Comparison of ENCODE assay signal across 2 cellular contexts in the genomic region with DNA sequence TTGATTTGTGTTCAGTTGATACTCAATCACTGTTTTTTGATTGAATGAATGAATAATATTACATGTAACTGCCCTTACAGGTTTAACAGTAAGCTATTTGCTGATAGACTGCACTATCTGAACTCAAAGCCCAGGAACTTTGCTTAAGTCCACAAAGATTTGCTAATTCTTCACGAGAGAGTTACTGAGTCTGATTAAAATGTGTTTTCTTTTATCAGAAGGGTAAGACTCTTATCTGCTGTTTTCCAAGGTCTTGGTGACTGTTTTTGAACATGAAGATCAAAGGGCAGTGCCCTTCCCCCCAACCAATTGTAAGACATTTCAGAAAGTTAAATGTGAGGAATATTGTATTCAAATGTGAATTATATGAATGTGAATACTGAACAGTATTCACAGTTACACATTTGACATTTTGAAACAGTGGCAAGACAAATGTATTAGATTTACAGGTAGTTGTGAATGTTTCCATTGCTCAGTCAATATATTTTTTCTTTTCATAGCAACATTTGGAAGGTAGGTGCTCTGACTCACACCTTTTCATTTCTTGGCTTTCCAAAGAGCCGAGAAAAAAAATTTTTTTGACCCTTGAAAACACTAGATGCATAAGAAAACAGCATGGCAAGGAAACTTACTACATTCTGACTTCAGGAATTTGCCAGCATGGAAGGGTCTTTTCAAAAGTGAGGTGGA.
TF ChIP-seq lines count a peak whose summit lies in the region.

No MANE protein-coding gene starts in this region.

TF ChIP-seq in HCT116, 20 proteins besides CTCF, POLR2A, EP300 and RAD21:
- TF ChIP-seq TCF7L2 (IDR thresholded peaks at IDR 0.05; ENCODE audit: borderline replicate concordance, extremely low read depth, insufficient read depth, insufficient read length): peak; percentile 99
- no peak for TF ChIP-seq SIN3A (IDR thresholded peaks at IDR 0.05; ENCODE audit: low read depth)

TF ChIP-seq in HepG2, 621 proteins besides CTCF, POLR2A, EP300 and RAD21 (continues in another document):
- TF ChIP-seq HMG20A (CRISPR knock-in tag; IDR thresholded peaks at IDR 0.05; ENCODE audit: borderline replicate concordance): peak; percentile 40; the same call in 1 of the 2 replicates
- TF ChIP-seq ZC3H13 (CRISPR knock-in tag; IDR thresholded peaks at IDR 0.05): no peak
- TF ChIP-seq MAF1 (CRISPR knock-in tag; IDR thresholded peaks at IDR 0.05; ENCODE audit: borderline replicate concordance): no peak
- 0 out of 2 replicates have a peak, but pooled peaks have one; percentile 38 for TF ChIP-seq TCF7L2 (IDR thresholded peaks at IDR 0.05; ENCODE audit: low read depth, low read length)
- TF ChIP-seq SNAPC2 (CRISPR knock-in tag; IDR thresholded peaks at IDR 0.05): no peak
- TF ChIP-seq ZNF788 (CRISPR knock-in tag; IDR thresholded peaks at IDR 0.05; ENCODE audit: borderline replicate concordance): no peak
- no peak for TF ChIP-seq ZNF607 (CRISPR knock-in tag; IDR thresholded peaks at IDR 0.05; ENCODE audit: borderline replicate concordance)
- no peak for TF ChIP-seq ZNF33B (CRISPR knock-in tag; IDR thresholded peaks at IDR 0.05)
- TF ChIP-seq HIVEP1 (CRISPR knock-in tag; IDR thresholded peaks at IDR 0.05): no peak
- TF ChIP-seq, protein P1, sequence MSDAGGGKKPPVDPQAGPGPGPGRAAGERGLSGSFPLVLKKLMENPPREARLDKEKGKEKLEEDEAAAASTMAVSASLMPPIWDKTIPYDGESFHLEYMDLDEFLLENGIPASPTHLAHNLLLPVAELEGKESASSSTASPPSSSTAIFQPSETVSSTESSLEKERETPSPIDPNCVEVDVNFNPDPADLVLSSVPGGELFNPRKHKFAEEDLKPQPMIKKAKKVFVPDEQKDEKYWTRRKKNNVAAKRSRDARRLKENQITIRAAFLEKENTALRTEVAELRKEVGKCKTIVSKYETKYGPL (CRISPR knock-in tag; IDR thresholded peaks at IDR 0.05): no peak
- no peak for TF ChIP-seq NBN (conservative IDR thresholded peaks at IDR 0.05)
- TF ChIP-seq HOXA9 (CRISPR knock-in tag; IDR thresholded peaks at IDR 0.05; ENCODE audit: borderline replicate concordance): no peak
- TF ChIP-seq, protein P2, sequence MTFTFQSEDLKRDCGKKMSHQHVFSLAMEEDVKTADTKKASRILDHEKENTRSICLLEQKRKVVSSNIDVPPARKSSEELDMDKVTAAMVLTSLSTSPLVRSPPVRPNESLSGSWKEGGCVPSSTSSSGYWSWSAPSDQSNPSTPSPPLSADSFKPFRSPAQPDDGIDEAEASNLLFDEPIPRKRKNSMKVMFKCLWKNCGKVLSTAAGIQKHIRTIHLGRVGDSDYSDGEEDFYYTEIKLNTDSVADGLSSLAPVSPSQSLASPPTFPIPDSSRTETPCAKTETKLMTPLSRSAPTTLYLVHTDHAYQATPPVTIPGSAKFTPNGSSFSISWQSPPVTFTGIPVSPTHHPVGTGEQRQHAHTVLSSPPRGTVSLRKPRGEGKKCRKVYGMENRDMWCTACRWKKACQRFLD (CRISPR knock-in tag; IDR thresholded peaks at IDR 0.05; ENCODE audit: borderline replicate concordance): no peak
- no peak for TF ChIP-seq REPIN1 (CRISPR knock-in tag; IDR thresholded peaks at IDR 0.05; ENCODE audit: borderline replicate concordance, low read depth)
- TF ChIP-seq, protein P3, sequence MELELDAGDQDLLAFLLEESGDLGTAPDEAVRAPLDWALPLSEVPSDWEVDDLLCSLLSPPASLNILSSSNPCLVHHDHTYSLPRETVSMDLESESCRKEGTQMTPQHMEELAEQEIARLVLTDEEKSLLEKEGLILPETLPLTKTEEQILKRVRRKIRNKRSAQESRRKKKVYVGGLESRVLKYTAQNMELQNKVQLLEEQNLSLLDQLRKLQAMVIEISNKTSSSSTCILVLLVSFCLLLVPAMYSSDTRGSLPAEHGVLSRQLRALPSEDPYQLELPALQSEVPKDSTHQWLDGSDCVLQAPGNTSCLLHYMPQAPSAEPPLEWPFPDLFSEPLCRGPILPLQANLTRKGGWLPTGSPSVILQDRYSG (CRISPR knock-in tag; IDR thresholded peaks at IDR 0.05): no peak
- TF ChIP-seq NCOA5 (CRISPR knock-in tag; IDR thresholded peaks at IDR 0.05): no peak
- TF ChIP-seq, protein P4, sequence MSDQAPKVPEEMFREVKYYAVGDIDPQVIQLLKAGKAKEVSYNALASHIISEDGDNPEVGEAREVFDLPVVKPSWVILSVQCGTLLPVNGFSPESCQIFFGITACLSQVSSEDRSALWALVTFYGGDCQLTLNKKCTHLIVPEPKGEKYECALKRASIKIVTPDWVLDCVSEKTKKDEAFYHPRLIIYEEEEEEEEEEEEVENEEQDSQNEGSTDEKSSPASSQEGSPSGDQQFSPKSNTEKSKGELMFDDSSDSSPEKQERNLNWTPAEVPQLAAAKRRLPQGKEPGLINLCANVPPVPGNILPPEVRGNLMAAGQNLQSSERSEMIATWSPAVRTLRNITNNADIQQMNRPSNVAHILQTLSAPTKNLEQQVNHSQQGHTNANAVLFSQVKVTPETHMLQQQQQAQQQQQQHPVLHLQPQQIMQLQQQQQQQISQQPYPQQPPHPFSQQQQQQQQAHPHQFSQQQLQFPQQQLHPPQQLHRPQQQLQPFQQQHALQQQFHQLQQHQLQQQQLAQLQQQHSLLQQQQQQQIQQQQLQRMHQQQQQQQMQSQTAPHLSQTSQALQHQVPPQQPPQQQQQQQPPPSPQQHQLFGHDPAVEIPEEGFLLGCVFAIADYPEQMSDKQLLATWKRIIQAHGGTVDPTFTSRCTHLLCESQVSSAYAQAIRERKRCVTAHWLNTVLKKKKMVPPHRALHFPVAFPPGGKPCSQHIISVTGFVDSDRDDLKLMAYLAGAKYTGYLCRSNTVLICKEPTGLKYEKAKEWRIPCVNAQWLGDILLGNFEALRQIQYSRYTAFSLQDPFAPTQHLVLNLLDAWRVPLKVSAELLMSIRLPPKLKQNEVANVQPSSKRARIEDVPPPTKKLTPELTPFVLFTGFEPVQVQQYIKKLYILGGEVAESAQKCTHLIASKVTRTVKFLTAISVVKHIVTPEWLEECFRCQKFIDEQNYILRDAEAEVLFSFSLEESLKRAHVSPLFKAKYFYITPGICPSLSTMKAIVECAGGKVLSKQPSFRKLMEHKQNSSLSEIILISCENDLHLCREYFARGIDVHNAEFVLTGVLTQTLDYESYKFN (CRISPR knock-in tag; conservative IDR thresholded peaks at IDR 0.05): peak; percentile 68
- TF ChIP-seq ZMYM2 (CRISPR knock-in tag; IDR thresholded peaks at IDR 0.05): no peak
- TF ChIP-seq HCFC1 (IDR thresholded peaks at IDR 0.05; ENCODE audit: low read depth, low read length): no peak
- TF ChIP-seq, protein P5, sequence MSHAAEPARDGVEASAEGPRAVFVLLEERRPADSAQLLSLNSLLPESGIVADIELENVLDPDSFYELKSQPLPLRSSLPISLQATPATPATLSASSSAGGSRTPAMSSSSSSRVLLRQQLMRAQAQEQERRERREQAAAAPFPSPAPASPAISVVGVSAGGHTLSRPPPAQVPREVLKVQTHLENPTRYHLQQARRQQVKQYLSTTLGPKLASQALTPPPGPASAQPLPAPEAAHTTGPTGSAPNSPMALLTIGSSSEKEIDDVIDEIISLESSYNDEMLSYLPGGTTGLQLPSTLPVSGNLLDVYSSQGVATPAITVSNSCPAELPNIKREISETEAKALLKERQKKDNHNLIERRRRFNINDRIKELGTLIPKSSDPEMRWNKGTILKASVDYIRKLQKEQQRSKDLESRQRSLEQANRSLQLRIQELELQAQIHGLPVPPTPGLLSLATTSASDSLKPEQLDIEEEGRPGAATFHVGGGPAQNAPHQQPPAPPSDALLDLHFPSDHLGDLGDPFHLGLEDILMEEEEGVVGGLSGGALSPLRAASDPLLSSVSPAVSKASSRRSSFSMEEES (CRISPR knock-in tag; IDR thresholded peaks at IDR 0.05): no peak
- TF ChIP-seq ZBTB7B (CRISPR knock-in tag; IDR thresholded peaks at IDR 0.05): 0 out of 2 replicates have a peak, but pooled peaks have one; percentile 9
- no peak for TF ChIP-seq KDM3A (CRISPR knock-in tag; IDR thresholded peaks at IDR 0.05; ENCODE audit: low read depth)
- TF ChIP-seq NFIB (CRISPR knock-in tag; IDR thresholded peaks at IDR 0.05; ENCODE audit: borderline replicate concordance): no peak
- TF ChIP-seq SP5 (CRISPR knock-in tag; IDR thresholded peaks at IDR 0.05; ENCODE audit: borderline replicate concordance, low read depth): peak; percentile 14; the same call in 1 of the 2 replicates
- TF ChIP-seq, protein P6, sequence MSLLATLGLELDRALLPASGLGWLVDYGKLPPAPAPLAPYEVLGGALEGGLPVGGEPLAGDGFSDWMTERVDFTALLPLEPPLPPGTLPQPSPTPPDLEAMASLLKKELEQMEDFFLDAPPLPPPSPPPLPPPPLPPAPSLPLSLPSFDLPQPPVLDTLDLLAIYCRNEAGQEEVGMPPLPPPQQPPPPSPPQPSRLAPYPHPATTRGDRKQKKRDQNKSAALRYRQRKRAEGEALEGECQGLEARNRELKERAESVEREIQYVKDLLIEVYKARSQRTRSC (CRISPR knock-in tag; IDR thresholded peaks at IDR 0.05; ENCODE audit: low read depth): no peak
- no peak for TF ChIP-seq TOPORS (CRISPR knock-in tag; IDR thresholded peaks at IDR 0.05)
- TF ChIP-seq HNF1A (IDR thresholded peaks at IDR 0.05; ENCODE audit: low read depth): 0 out of 2 replicates have a peak, but pooled peaks have one; percentile 29
- no peak for TF ChIP-seq HNF1A (CRISPR knock-in tag; IDR thresholded peaks at IDR 0.05; ENCODE audit: borderline replicate concordance)
- TF ChIP-seq PAX8 (CRISPR knock-in tag; IDR thresholded peaks at IDR 0.05; ENCODE audit: borderline replicate concordance): no peak
- no peak for TF ChIP-seq TBL1XR1 (IDR thresholded peaks at IDR 0.05; ENCODE audit: borderline replicate concordance, low read length, partially characterized antibody)
- no peak for TF ChIP-seq ELF1 (CRISPR knock-in tag; IDR thresholded peaks at IDR 0.05)
- TF ChIP-seq ZBTB1 (CRISPR knock-in tag; IDR thresholded peaks at IDR 0.05; ENCODE audit: borderline replicate concordance): no peak
- TF ChIP-seq RFXAP (CRISPR knock-in tag; IDR thresholded peaks at IDR 0.05; ENCODE audit: borderline replicate concordance): no peak
- TF ChIP-seq ZFY (CRISPR knock-in tag; IDR thresholded peaks at IDR 0.05): no peak
- TF ChIP-seq RBAK (CRISPR knock-in tag; IDR thresholded peaks at IDR 0.05): no peak
- no peak for TF ChIP-seq SMYD3 (CRISPR knock-in tag; IDR thresholded peaks at IDR 0.05)
- no peak; the same call in 1 of the 2 replicates for TF ChIP-seq RXRB (CRISPR knock-in tag; IDR thresholded peaks at IDR 0.05; ENCODE audit: borderline replicate concordance)
- no peak for TF ChIP-seq MBD4 (IDR thresholded peaks at IDR 0.05; ENCODE audit: borderline replicate concordance, low read length)
- no peak for TF ChIP-seq ZNF556 (CRISPR knock-in tag; IDR thresholded peaks at IDR 0.05; ENCODE audit: borderline replicate concordance)
- TF ChIP-seq MYNN (CRISPR knock-in tag; IDR thresholded peaks at IDR 0.05; ENCODE audit: low read depth): no peak
- TF ChIP-seq, protein P7, sequence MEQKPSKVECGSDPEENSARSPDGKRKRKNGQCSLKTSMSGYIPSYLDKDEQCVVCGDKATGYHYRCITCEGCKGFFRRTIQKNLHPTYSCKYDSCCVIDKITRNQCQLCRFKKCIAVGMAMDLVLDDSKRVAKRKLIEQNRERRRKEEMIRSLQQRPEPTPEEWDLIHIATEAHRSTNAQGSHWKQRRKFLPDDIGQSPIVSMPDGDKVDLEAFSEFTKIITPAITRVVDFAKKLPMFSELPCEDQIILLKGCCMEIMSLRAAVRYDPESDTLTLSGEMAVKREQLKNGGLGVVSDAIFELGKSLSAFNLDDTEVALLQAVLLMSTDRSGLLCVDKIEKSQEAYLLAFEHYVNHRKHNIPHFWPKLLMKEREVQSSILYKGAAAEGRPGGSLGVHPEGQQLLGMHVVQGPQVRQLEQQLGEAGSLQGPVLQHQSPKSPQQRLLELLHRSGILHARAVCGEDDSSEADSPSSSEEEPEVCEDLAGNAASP (CRISPR knock-in tag; IDR thresholded peaks at IDR 0.05; ENCODE audit: borderline replicate concordance): 0 out of 2 replicates have a peak, but pooled peaks have one; percentile 15
- TF ChIP-seq FOXO1 (CRISPR knock-in tag; IDR thresholded peaks at IDR 0.05): 0 out of 2 replicates have a peak, but pooled peaks have one; percentile 22
- TF ChIP-seq ZNF513 (CRISPR knock-in tag; conservative IDR thresholded peaks at IDR 0.05): no peak
- TF ChIP-seq ZNF326 (CRISPR knock-in tag; IDR thresholded peaks at IDR 0.05; ENCODE audit: borderline replicate concordance): no peak
- TF ChIP-seq BCL6 (CRISPR knock-in tag; IDR thresholded peaks at IDR 0.05): peak; percentile 70
- peak; percentile 26 for TF ChIP-seq TEAD3 (CRISPR knock-in tag; optimal IDR thresholded peaks at IDR 0.05; ENCODE audit: borderline replicate concordance)
- TF ChIP-seq MTA3 (CRISPR knock-in tag; IDR thresholded peaks at IDR 0.05): no peak
- no peak for TF ChIP-seq RBM22 (optimal IDR thresholded peaks at IDR 0.05; ENCODE audit: low read length)
- TF ChIP-seq ZBTB21 (CRISPR knock-in tag; IDR thresholded peaks at IDR 0.05): no peak
